ENCODE assay signal across 1 cellular context in the genomic region with DNA sequence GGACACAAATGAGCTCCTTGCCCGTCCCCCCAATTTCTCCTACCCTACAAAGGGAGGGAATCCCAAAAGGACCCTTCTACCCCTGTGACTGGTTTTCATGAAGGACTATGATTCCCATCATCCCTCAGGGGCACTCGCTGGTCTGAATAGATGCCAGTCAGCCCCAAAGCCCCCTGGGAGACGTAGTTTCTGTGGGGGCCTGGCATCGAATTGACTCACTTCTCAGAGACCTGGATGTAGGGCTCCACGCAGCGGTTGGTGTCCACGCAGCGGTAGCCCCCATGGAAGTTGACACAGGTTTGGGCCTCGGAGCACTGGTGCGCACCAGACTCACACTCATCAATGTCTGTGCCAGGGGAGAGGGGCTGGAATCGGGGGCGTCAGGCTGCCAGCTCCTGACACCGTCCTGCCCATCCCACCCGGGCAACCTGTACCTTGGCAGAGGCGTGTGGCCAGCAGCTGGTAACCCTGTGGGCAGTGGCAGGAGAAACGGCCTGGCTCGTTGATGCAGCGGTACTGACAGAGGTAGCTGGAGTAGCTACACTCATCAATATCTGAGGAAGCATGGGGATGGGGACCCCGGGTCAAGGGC.
A peak's percentile ranks its signal among the peaks of the same experiment; 100 is the strongest.
TF ChIP-seq lines count a peak whose summit lies in the region.

No MANE protein-coding gene starts in this region.

TF ChIP-seq in GM23338, 12 proteins besides CTCF, POLR2A, EP300 and RAD21 (continued from another document):
- TF ChIP-seq POLR2AphosphoS5 (IDR thresholded peaks at IDR 0.05; ENCODE audit: low read depth) = peak; percentile 26; the same call in 1 of the 2 replicates
- no peak for TF ChIP-seq JUNB (IDR thresholded peaks at IDR 0.05; ENCODE audit: unreplicated experiment)
- no peak; the same call in 1 of the 2 replicates for TF ChIP-seq CREB1 (CRISPR knock-in tag; IDR thresholded peaks at IDR 0.05; ENCODE audit: low read depth)
- no peak for TF ChIP-seq ZNF331 (CRISPR knock-in tag; IDR thresholded peaks at IDR 0.05; ENCODE audit: low read depth)
